Comparison of ENCODE assay signal across 17 cellular contexts in genomic region chr17:49339359-49339758, GRCh38.
"Had no signal": no experiment of that assay in that cellular context is flagged by ENCODE, and none has a peak within 500 bp of the region (broad histone marks: within the 10 kb centered on the region; RNA-seq: fewer than 3 reads in every experiment).

No MANE protein-coding gene starts in this region.

- FAIRE-seq: astrocyte had no signal

- H3K4me3 ChIP-seq: breast epithelium, esophagus muscularis mucosa, heart right ventricle, lower lobe of right lung, tibial nerve had no signal

- H3K4me1 ChIP-seq: breast epithelium had no signal

- H3K36me3 Mint-ChIP-seq: mesothelial cell of epicardium had no signal

- H3K9me3 Mint-ChIP-seq: activated CD4-positive, alpha-beta T cell treated with anti-CD3 and anti-CD28 coated beads, Interleukin-2, amount 10 ng/mL, durations not matched to agents 24 days and 14 days; activated T-helper 2 cell treated with anti-CD3 and anti-CD28 coated beads, Interferon-gamma antibody, Interleukin-2, Interleukin-4, amounts not matched to agents 10 μg/mL and 5 μg/mL and 100 μg/mL, durations not matched to agents 14 hours and 24 hours and 36 hours; mesothelial cell of epicardium; nephron progenitor cell had no signal

- H3K9me3 ChIP-seq: breast epithelium, esophagus muscularis mucosa, heart right ventricle, lower lobe of right lung, tibial nerve had no signal

- H3K27me3 ChIP-seq: breast epithelium, esophagus muscularis mucosa, heart right ventricle, tibial nerve had no signal

- H3K4me3 Mint-ChIP-seq: mesothelial cell of epicardium, nephron progenitor cell had no signal

- H3K36me3 ChIP-seq: breast epithelium, esophagus muscularis mucosa, heart right ventricle, tibial nerve had no signal

- H3K27ac ChIP-seq: breast epithelium, esophagus muscularis mucosa, heart right ventricle, lower lobe of right lung, tibial nerve had no signal

- DNase-seq: activated CD4-positive, alpha-beta T cell treated with anti-CD3 and anti-CD28 coated beads, Interleukin-2, amount 10 ng/mL, durations not matched to agents 24 days and 14 days; activated CD4-positive, CD25-positive, alpha-beta regulatory T cell; activated naive CD4-positive, alpha-beta T cell treated with Interleukin-2 at 50 U/mL for 16 hours; effector CD4-positive, alpha-beta T cell; heart right ventricle; lower lobe of right lung; nephron progenitor cell; occipital lobe; posterior cingulate gyrus; stimulated activated CD8-positive, alpha-beta memory T cell treated with anti-CD3 and anti-CD28 coated beads, Interleukin-4, amount 100 ng/mL, for 48 hours; stimulated activated naive CD4-positive, alpha-beta T cell treated with Interleukin-2 at 50 U/mL for 16 hours had no signal

- ATAC-seq: lower lobe of right lung had no signal
